ENCODE assay signal across 1 cellular context in the genomic region with DNA sequence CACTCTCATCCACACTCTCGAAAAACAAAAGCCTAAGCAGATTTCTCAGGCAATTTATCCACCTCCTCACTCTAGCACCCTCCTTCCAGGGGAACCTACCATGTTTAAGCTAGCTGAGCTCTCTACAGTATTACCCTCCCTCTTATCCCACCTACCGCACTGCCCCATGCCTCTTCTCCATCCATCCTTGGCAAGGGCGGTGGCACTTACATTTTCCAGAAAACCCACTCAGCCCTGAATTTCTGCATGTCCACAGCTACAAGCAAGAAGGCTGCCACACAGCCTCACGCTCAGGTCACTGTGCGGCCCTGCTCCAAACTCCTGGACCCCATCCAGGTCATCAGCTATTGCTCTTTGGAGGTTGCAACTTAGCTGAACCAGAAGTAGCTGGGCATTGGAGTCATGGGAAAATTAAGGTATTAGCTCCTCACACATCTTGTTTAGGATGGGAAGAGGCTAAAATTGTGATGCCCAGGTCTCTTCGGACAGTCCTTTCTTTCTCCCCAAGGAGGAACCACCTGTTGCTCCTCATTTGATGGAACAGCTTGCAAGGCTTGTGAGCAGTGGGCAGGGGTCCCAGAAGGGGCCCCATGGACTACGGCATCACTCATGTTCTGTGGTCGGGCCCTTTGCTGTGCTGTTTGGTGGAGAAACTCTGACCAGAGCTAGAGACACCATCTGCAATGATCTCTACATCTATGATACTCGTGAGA.
TF ChIP-seq lines count a peak whose summit lies in the region.

No MANE protein-coding gene starts in this region.

TF ChIP-seq in HEK293, 187 proteins besides CTCF, POLR2A, EP300 and RAD21 (continued from another document):
- TF ChIP-seq ZNF488 (tag by site-specific recombination; IDR thresholded peaks at IDR 0.05) (no peak), ZNF354C (tag by site-specific recombination; IDR thresholded peaks at IDR 0.05; ENCODE audit: borderline replicate concordance, low read depth) (no peak), ZBTB8A (tag by site-specific recombination; IDR thresholded peaks at IDR 0.05) (no peak), ZXDB (tag by site-specific recombination; IDR thresholded peaks at IDR 0.05) (no peak), REPIN1 (tag by site-specific recombination; IDR thresholded peaks at IDR 0.05; ENCODE audit: low read depth) (no peak), MZF1 (tag by site-specific recombination; IDR thresholded peaks at IDR 0.05; ENCODE audit: borderline replicate concordance) (no peak), ZFHX2 (tag by site-specific recombination; conservative IDR thresholded peaks at IDR 0.05) (no peak), ZNF843 (tag by site-specific recombination; IDR thresholded peaks at IDR 0.05) (no peak), YY2 (tag by site-specific recombination; IDR thresholded peaks at IDR 0.05) (no peak), KLF1 (tag by site-specific recombination; IDR thresholded peaks at IDR 0.05) (no peak), ZNF560 (tag by site-specific recombination; IDR thresholded peaks at IDR 0.05; ENCODE audit: borderline replicate concordance) (no peak)
- TF ChIP-seq, protein P1, sequence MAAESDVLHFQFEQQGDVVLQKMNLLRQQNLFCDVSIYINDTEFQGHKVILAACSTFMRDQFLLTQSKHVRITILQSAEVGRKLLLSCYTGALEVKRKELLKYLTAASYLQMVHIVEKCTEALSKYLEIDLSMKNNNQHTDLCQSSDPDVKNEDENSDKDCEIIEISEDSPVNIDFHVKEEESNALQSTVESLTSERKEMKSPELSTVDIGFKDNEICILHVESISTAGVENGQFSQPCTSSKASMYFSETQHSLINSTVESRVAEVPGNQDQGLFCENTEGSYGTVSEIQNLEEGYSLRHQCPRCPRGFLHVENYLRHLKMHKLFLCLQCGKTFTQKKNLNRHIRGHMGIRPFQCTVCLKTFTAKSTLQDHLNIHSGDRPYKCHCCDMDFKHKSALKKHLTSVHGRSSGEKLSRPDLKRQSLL (tag by site-specific recombination; IDR thresholded peaks at IDR 0.05), result no peak
- TF ChIP-seq, protein P2, sequence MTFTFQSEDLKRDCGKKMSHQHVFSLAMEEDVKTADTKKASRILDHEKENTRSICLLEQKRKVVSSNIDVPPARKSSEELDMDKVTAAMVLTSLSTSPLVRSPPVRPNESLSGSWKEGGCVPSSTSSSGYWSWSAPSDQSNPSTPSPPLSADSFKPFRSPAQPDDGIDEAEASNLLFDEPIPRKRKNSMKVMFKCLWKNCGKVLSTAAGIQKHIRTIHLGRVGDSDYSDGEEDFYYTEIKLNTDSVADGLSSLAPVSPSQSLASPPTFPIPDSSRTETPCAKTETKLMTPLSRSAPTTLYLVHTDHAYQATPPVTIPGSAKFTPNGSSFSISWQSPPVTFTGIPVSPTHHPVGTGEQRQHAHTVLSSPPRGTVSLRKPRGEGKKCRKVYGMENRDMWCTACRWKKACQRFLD (tag by site-specific recombination; IDR thresholded peaks at IDR 0.05), result no peak
